In the genomic region with DNA sequence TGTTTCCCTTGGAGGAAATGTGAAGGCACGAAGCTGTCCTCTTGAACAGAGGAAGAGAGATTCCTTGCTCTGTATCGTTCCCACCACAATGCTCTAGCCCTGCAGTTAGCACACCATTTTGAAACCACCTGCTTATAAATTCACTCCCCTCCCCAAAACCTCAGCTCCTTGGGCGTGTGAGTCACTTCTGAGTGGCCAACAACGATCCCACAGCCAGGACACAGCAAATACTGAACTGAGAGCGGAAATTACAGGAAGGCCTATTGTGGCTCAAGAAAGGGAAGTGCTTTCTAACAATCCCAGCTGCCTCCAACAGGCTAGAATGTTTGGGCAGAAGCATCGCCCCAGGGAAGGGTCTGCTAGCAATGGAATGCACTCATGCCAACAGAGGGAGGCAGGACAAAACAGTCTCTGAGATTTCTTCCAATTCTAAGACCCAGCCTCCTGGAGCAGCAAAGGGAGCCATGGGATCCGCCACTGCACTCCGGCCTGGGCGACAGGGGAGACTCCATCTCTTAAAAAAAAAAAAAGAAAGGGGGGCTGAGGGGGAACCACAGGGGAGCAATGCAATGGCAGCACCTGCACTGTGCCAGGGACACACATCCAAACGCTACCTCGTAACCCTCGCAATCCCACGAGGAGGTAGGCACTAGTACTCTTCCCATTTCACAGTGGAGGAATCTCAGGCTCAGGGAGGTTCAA, we compare ENCODE assay signal across 9 cellular contexts. TPM values are rescaled to one million over a fixed set of nuclear protein-coding genes. Genes with fewer than 3 reads are reported as not detected.
DNase-seq lines count a peak whose midpoint lies in the region; ATAC-seq and TF ChIP-seq lines count a peak whose summit lies in the region.
"Had no signal": no experiment of that assay in that cellular context is flagged by ENCODE, and none has a peak within 500 bp of the region (broad histone marks: within the 10 kb centered on the region; RNA-seq: fewer than 3 reads in every experiment).

No MANE protein-coding gene starts in this region.

- ATAC-seq in stimulated activated naive CD8-positive, alpha-beta T cell treated with anti-CD3 and anti-CD28 coated beads, Interleukin-15, amount 100 ng/mL, for 72 hours: no peak
- peak; percentile 3 for ATAC-seq in left lung

- peak in 1 of 2 donors; percentile 11 for TF ChIP-seq CTCF in left lung (IDR thresholded peaks at IDR 0.05)

- H3K27ac Mint-ChIP-seq in stimulated activated naive CD8-positive, alpha-beta T cell treated with anti-CD3 and anti-CD28 coated beads, Interleukin-15, Interleukin-2, amounts not matched to agents 100 ng/mL and 50 ng/mL, for 24 hours: peak overlapping the region; percentile 22
- H3K27ac Mint-ChIP-seq in stimulated activated naive CD8-positive, alpha-beta T cell treated with anti-CD3 and anti-CD28 coated beads, Interleukin-15, amount 100 ng/mL, for 72 hours: peak overlapping the region in 1 of 2 donors; percentile 8
- H3K27ac Mint-ChIP-seq in activated T-helper 2 cell treated with anti-CD3 and anti-CD28 coated beads, Interferon-gamma antibody, Interleukin-2, Interleukin-4, amounts not matched to agents 10 μg/mL and 5 μg/mL and 100 μg/mL, durations not matched to agents 14 hours and 24 hours and 36 hours: peak overlapping the region; percentile 48

- H3K9me3 Mint-ChIP-seq in stimulated activated naive CD8-positive, alpha-beta T cell treated with anti-CD3 and anti-CD28 coated beads, Interleukin-15, Interleukin-2, amounts not matched to agents 100 ng/mL and 50 ng/mL, for 24 hours: no peaks in the 10 kb centered on the region
- H3K9me3 Mint-ChIP-seq in stimulated activated naive CD8-positive, alpha-beta T cell treated with anti-CD3 and anti-CD28 coated beads, Interleukin-15, amount 100 ng/mL, for 72 hours: no peaks in the 10 kb centered on the region
- no peaks in the 10 kb centered on the region for H3K9me3 Mint-ChIP-seq in activated T-helper 2 cell treated with anti-CD3 and anti-CD28 coated beads, Interferon-gamma antibody, Interleukin-2, Interleukin-4, amounts not matched to agents 10 μg/mL and 5 μg/mL and 100 μg/mL, durations not matched to agents 14 hours and 24 hours and 36 hours

- no peak for DNase-seq in stimulated activated naive CD8-positive, alpha-beta T cell treated with anti-CD3 and anti-CD28 coated beads, Interleukin-15, amount 100 ng/mL, for 72 hours
- DNase-seq in activated T-helper 2 cell treated with anti-CD3 and anti-CD28 coated beads, Interferon-gamma antibody, Interleukin-2, Interleukin-4, amounts not matched to agents 10 μg/mL and 5 μg/mL and 100 μg/mL, durations not matched to agents 14 hours and 24 hours and 36 hours (ENCODE audit: low spot score): no peak
- DNase-seq in left lung (peak in 1 of 2 donors; percentile 74), epidermal melanocyte (ENCODE audit: insufficient read length, low spot score) (no peak), NCI-H1436 treated with DMSO at 0.1 percent for 48 hours (lab: John Stamatoyannopoulos, UW) (no peak), NCI-H510A treated with DMSO at 0.1 percent for 48 hours (lab: John Stamatoyannopoulos, UW) (no peak), midbrain (lab: John Stamatoyannopoulos, UW) (no peak)
- DNase-seq: DND-41 had no signal

- no peaks in the 10 kb centered on the region for H3K9me3 ChIP-seq in left lung

- peak overlapping the region in 1 of 2 donors; percentile 60 for H3K4me3 ChIP-seq in left lung

- peaks cover 35 to 51% of the 10 kb centered on the region in 2 donors for H3K4me1 ChIP-seq in left lung

- H3K27me3 Mint-ChIP-seq in stimulated activated naive CD8-positive, alpha-beta T cell treated with anti-CD3 and anti-CD28 coated beads, Interleukin-15, Interleukin-2, amounts not matched to agents 100 ng/mL and 50 ng/mL, for 24 hours: no peaks in the 10 kb centered on the region
- no peaks in the 10 kb centered on the region for H3K27me3 Mint-ChIP-seq in stimulated activated naive CD8-positive, alpha-beta T cell treated with anti-CD3 and anti-CD28 coated beads, Interleukin-15, amount 100 ng/mL, for 72 hours
- no peaks in the 10 kb centered on the region for H3K27me3 Mint-ChIP-seq in activated T-helper 2 cell treated with anti-CD3 and anti-CD28 coated beads, Interferon-gamma antibody, Interleukin-2, Interleukin-4, amounts not matched to agents 10 μg/mL and 5 μg/mL and 100 μg/mL, durations not matched to agents 14 hours and 24 hours and 36 hours (ENCODE audit: low read depth)

- H3K36me3 Mint-ChIP-seq in stimulated activated naive CD8-positive, alpha-beta T cell treated with anti-CD3 and anti-CD28 coated beads, Interleukin-15, Interleukin-2, amounts not matched to agents 100 ng/mL and 50 ng/mL, for 24 hours (ENCODE audit: low read depth): no peaks in the 10 kb centered on the region
- H3K36me3 Mint-ChIP-seq in activated T-helper 2 cell treated with anti-CD3 and anti-CD28 coated beads, Interferon-gamma antibody, Interleukin-2, Interleukin-4, amounts not matched to agents 10 μg/mL and 5 μg/mL and 100 μg/mL, durations not matched to agents 14 hours and 24 hours and 36 hours (ENCODE audit: low read depth): no peaks in the 10 kb centered on the region

- no peaks in the 10 kb centered on the region for H3K27me3 ChIP-seq in left lung

- peak overlapping the region; percentile 45 to 96 for H3K27ac ChIP-seq in left lung

- peaks cover 29% of the 10 kb centered on the region for H3K4me1 Mint-ChIP-seq in stimulated activated naive CD8-positive, alpha-beta T cell treated with anti-CD3 and anti-CD28 coated beads, Interleukin-15, Interleukin-2, amounts not matched to agents 100 ng/mL and 50 ng/mL, for 24 hours (ENCODE audit: low read depth)
- peaks cover 17% of the 10 kb centered on the region for H3K4me1 Mint-ChIP-seq in stimulated activated naive CD8-positive, alpha-beta T cell treated with anti-CD3 and anti-CD28 coated beads, Interleukin-15, amount 100 ng/mL, for 72 hours
- peaks cover 26% of the 10 kb centered on the region for H3K4me1 Mint-ChIP-seq in activated T-helper 2 cell treated with anti-CD3 and anti-CD28 coated beads, Interferon-gamma antibody, Interleukin-2, Interleukin-4, amounts not matched to agents 10 μg/mL and 5 μg/mL and 100 μg/mL, durations not matched to agents 14 hours and 24 hours and 36 hours (ENCODE audit: low read depth)

- intact Hi-C loops in activated T-helper 2 cell treated with anti-CD3 and anti-CD28 coated beads, Interferon-gamma antibody, Interleukin-2, Interleukin-4, amounts not matched to agents 10 μg/mL and 5 μg/mL and 100 μg/mL, durations not matched to agents 14 hours and 24 hours and 36 hours (cut with micrococcal nuclease): loop anchor here (5.0 kb wide), 1 partner anchor 135 kb away; the partner anchor contains the start of genes BTBD19 and DYNLT4
- intact Hi-C loops in left lung (cut with DNase I): no loop called here

- H3K36me3 ChIP-seq in left lung: no peaks in the 10 kb centered on the region

- peak overlapping the region; percentile 84 for H3K4me3 Mint-ChIP-seq in stimulated activated naive CD8-positive, alpha-beta T cell treated with anti-CD3 and anti-CD28 coated beads, Interleukin-15, Interleukin-2, amounts not matched to agents 100 ng/mL and 50 ng/mL, for 24 hours
- H3K4me3 Mint-ChIP-seq in stimulated activated naive CD8-positive, alpha-beta T cell treated with anti-CD3 and anti-CD28 coated beads, Interleukin-15, amount 100 ng/mL, for 72 hours: peak overlapping the region in 1 of 2 donors; percentile 26
- H3K4me3 Mint-ChIP-seq in activated T-helper 2 cell treated with anti-CD3 and anti-CD28 coated beads, Interferon-gamma antibody, Interleukin-2, Interleukin-4, amounts not matched to agents 10 μg/mL and 5 μg/mL and 100 μg/mL, durations not matched to agents 14 hours and 24 hours and 36 hours (ENCODE audit: low read depth): peak overlapping the region; percentile 50

RNA-seq across cellular contexts. Expression of gene TMEM53, which starts 1.9 kb away (rescaled TPM):
- total RNA-seq in activated T-helper 2 cell treated with anti-CD3 and anti-CD28 coated beads, Interferon-gamma antibody, Interleukin-2, Interleukin-4, amounts not matched to agents 10 μg/mL and 5 μg/mL and 100 μg/mL, durations not matched to agents 14 hours and 24 hours and 36 hours: 6.3 and 6.7 TPM in 2 replicates
- total RNA-seq in left lung: 10 to 100 TPM; 17.1 to 18.8 TPM

RNA-seq across cellular contexts. Expression of gene ARMH1, which starts 2.1 kb away (rescaled TPM):
- 139 and 157 TPM in 2 replicates for total RNA-seq in activated T-helper 2 cell treated with anti-CD3 and anti-CD28 coated beads, Interferon-gamma antibody, Interleukin-2, Interleukin-4, amounts not matched to agents 10 μg/mL and 5 μg/mL and 100 μg/mL, durations not matched to agents 14 hours and 24 hours and 36 hours
- 1 to 10 TPM; 4.0 to 6.4 TPM for total RNA-seq in left lung

RNA-seq across cellular contexts. Expression of gene RNU5D-1, which starts 58.6 kb away (rescaled TPM):
- not detected in 2 replicates for total RNA-seq in activated T-helper 2 cell treated with anti-CD3 and anti-CD28 coated beads, Interferon-gamma antibody, Interleukin-2, Interleukin-4, amounts not matched to agents 10 μg/mL and 5 μg/mL and 100 μg/mL, durations not matched to agents 14 hours and 24 hours and 36 hours
- not detected for total RNA-seq in left lung

Comparison
In these comparisons a context has a peak if more than half of its experiments do, and no peak if none do; other contexts are left out.
1. RNA of gene ARMH1, which starts 2.1 kb away (total RNA-seq): 139 to 157 TPM in activated T-helper 2 cell treated with anti-CD3 and anti-CD28 coated beads, Interferon-gamma antibody, Interleukin-2, Interleukin-4, amounts not matched to agents 10 μg/mL and 5 μg/mL and 100 μg/mL, durations not matched to agents 14 hours and 24 hours and 36 hours; 4.0 to 6.4 TPM in left lung; every median in the first group is over 10 times any median in the second.